Comparison of ENCODE assay signal across 4 cellular contexts in the genomic region with DNA sequence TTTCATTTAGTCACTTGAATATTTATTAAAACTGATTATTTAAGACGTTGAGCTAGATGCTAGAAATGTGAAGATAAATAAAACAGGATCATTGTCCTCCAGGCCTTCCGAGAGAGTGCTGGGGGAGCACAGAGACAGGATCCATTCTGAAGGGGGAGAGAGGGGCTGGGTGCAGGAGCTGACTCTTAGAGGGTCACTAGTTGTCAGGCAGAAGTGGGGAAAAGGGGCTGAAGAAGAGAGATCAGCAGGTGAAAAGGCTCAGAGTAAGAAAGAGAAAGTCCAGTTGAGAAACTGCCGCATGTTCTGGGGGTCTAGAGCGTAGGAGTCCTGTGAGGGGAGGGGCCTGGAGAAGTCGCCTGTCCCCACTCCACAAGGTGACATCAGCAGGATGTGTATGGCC.
TF ChIP-seq lines count a peak whose summit lies in the region.

No MANE protein-coding gene starts in this region.

TF ChIP-seq in SK-N-SH, 30 proteins besides CTCF, POLR2A, EP300 and RAD21:
- no peak for TF ChIP-seq SMC3 (IDR thresholded peaks at IDR 0.05; ENCODE audit: low read depth, low read length)
- peak; percentile 62; the same call in 1 of the 2 replicates for TF ChIP-seq RFX5 (IDR thresholded peaks at IDR 0.05; ENCODE audit: low read length)
- no peak for TF ChIP-seq YY1 (IDR thresholded peaks at IDR 0.05; ENCODE audit: low read depth)

TF ChIP-seq in SK-N-SH treated with all-trans-retinoic acid at 6 μM for 48 hours, 23 proteins besides CTCF, POLR2A, EP300 and RAD21:
- TF ChIP-seq RARB (CRISPR knock-in tag; IDR thresholded peaks at IDR 0.05) (no peak), POU6F1 (CRISPR knock-in tag; IDR thresholded peaks at IDR 0.05; ENCODE audit: borderline replicate concordance, low read depth) (no peak), SNAI2 (CRISPR knock-in tag; IDR thresholded peaks at IDR 0.05) (no peak), CSDC2 (CRISPR knock-in tag; IDR thresholded peaks at IDR 0.05) (no peak), GLIS3 (CRISPR knock-in tag; IDR thresholded peaks at IDR 0.05) (no peak), OSR1 (CRISPR knock-in tag; IDR thresholded peaks at IDR 0.05) (no peak), TOX (CRISPR knock-in tag; IDR thresholded peaks at IDR 0.05; ENCODE audit: borderline replicate concordance) (no peak), ISL1 (CRISPR knock-in tag; IDR thresholded peaks at IDR 0.05) (no peak), BACH2 (CRISPR knock-in tag; IDR thresholded peaks at IDR 0.05; ENCODE audit: borderline replicate concordance) (no peak), PATZ1 (CRISPR knock-in tag; IDR thresholded peaks at IDR 0.05; ENCODE audit: borderline replicate concordance) (no peak), ARNTL (CRISPR knock-in tag; IDR thresholded peaks at IDR 0.05; ENCODE audit: borderline replicate concordance, low read depth) (no peak), ZNF8 (CRISPR knock-in tag; IDR thresholded peaks at IDR 0.05) (no peak)
- TF ChIP-seq, protein P1, sequence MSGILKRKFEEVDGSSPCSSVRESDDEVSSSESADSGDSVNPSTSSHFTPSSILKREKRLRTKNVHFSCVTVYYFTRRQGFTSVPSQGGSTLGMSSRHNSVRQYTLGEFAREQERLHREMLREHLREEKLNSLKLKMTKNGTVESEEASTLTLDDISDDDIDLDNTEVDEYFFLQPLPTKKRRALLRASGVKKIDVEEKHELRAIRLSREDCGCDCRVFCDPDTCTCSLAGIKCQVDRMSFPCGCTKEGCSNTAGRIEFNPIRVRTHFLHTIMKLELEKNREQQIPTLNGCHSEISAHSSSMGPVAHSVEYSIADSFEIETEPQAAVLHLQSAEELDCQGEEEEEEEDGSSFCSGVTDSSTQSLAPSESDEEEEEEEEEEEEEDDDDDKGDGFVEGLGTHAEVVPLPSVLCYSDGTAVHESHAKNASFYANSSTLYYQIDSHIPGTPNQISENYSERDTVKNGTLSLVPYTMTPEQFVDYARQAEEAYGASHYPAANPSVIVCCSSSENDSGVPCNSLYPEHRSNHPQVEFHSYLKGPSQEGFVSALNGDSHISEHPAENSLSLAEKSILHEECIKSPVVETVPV (CRISPR knock-in tag; IDR thresholded peaks at IDR 0.05), result no peak
TF ChIP-seq in SK-N-SH treated with all-trans-retinoic acid at 6 μM for 48 hours: peak in this region for 0.

TF ChIP-seq in HepG2, 621 proteins besides CTCF, POLR2A, EP300 and RAD21:
- no peak for TF ChIP-seq MED13 (CRISPR knock-in tag; IDR thresholded peaks at IDR 0.05)
- TF ChIP-seq RFX5 (IDR thresholded peaks at IDR 0.05; ENCODE audit: low read depth, low read length), result peak; percentile 77

TF ChIP-seq in H1, 55 proteins besides CTCF, POLR2A, EP300 and RAD21:
- no peak for TF ChIP-seq NANOG (IDR thresholded peaks at IDR 0.05; ENCODE audit: insufficient read depth, low read depth, low read length, poor library complexity, severe bottlenecking)
- TF ChIP-seq RFX5 (IDR thresholded peaks at IDR 0.05; ENCODE audit: borderline replicate concordance, low read depth, low read length), result peak; percentile 89
- TF ChIP-seq CBX5 (IDR thresholded peaks at IDR 0.05; ENCODE audit: low read depth, low read length), result no peak
- no peak for TF ChIP-seq KDM5A (IDR thresholded peaks at IDR 0.05; ENCODE audit: low read length)
- no peak for TF ChIP-seq EGR1 (IDR thresholded peaks at IDR 0.05; ENCODE audit: borderline replicate concordance, low read depth, low read length)
- TF ChIP-seq SP4 (IDR thresholded peaks at IDR 0.05; ENCODE audit: low read length), result no peak
- TF ChIP-seq EZH2 (IDR thresholded peaks at IDR 0.05; ENCODE audit: low read depth, low read length, severe bottlenecking), result no peak
- no peak for TF ChIP-seq SIX5 (IDR thresholded peaks at IDR 0.05; ENCODE audit: low read depth, low read length)
- no peak for TF ChIP-seq MAFK (IDR thresholded peaks at IDR 0.05; ENCODE audit: low read depth, low read length)
